ENCODE assay signal across 8 cellular contexts in the genomic region with DNA sequence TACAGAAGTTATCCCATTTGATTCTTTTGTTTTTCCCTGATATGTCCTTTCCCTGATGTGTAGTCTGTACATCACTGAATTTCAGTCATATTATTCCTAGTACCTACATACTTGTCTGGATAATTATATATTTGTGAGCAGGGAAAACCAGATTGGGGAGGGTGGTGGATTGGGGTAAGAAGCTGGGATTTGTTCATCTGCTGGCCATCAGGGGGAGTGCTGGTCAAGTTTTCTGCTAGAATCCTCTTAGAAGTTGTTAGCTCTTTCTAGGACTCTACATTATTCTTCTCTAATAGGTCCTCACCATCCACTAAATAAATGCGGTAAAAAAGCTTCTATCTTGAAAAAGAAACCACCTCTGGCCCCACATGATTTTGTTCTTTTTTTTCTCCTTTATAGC.
A peak's percentile ranks its signal among the peaks of the same experiment; 100 is the strongest.
DNase-seq lines count a peak whose midpoint lies in the region; ATAC-seq, FAIRE-seq and TF ChIP-seq lines count a peak whose summit lies in the region.

No MANE protein-coding gene starts in this region.

- no peak overlapping the region for H3K4me3 ChIP-seq in fibroblast of villous mesenchyme (ENCODE audit: low read depth, low read length)

- DNase-seq in COLO829 (ENCODE audit: low spot score) (peak; percentile 42), GM18507 (ENCODE audit: extremely low spot score, insufficient read length, low read depth) (peak; percentile 2), RCC 7860 (ENCODE audit: low spot score) (no peak), fibroblast of villous mesenchyme (ENCODE audit: low read depth) (peak; percentile 5), superior temporal gyrus (ENCODE audit: extremely low spot score) (peak; percentile 44)
- no peak for DNase-seq in activated naive CD4-positive, alpha-beta T cell treated with Interleukin-2 at 50 U/mL for 16 hours

- FAIRE-seq in GM18507 (lab: Jason Lieb, UNC) (peak; percentile 50), RCC 7860 (lab: Jason Lieb, UNC) (peak; percentile 38)

- ATAC-seq in HG03520 (IDR thresholded peaks at IDR 0.05; ENCODE audit: unreplicated experiment) (peak; percentile 78), GM21447 (IDR thresholded peaks at IDR 0.05; ENCODE audit: unreplicated experiment) (no peak)

- TF ChIP-seq CTCF in fibroblast of villous mesenchyme (IDR thresholded peaks at IDR 0.05; ENCODE audit: insufficient read depth, low read depth, low read length), result no peak

Comparison
In these comparisons a context has a peak if more than half of its experiments do, and no peak if none do; other contexts are left out.
1. DNase-seq: peak in COLO829 (single experiment), GM18507 (single experiment), fibroblast of villous mesenchyme (single experiment) and superior temporal gyrus (single experiment); none in RCC 7860 (single experiment) and activated naive CD4-positive, alpha-beta T cell treated with Interleukin-2 at 50 U/mL for 16 hours (single experiment).